23 cellular contexts compared by ENCODE assay signal in genomic region chr15:68235022-68235421, GRCh38.
"Had no signal": no experiment of that assay in that cellular context is flagged by ENCODE, and none has a peak within 500 bp of the region (broad histone marks: within the 10 kb centered on the region; RNA-seq: fewer than 3 reads in every experiment).

No MANE protein-coding gene starts in this region.

- H3K4me3 ChIP-seq: colonic mucosa, dorsolateral prefrontal cortex, left ventricle myocardium inferior, ovary, psoas muscle, upper lobe of left lung had no signal

- H3K36me3 Mint-ChIP-seq: natural killer cell, T-cell had no signal

- DNase-seq: activated CD4-positive, alpha-beta T cell treated with anti-CD3 and anti-CD28 coated beads, Interleukin-2, amount 50 U/mL, for 4 hours; activated CD8-positive, alpha-beta memory T cell treated with anti-CD3 and anti-CD28 coated beads, Interleukin-2, amount 50 U/mL, for 48 hours; activated naive CD4-positive, alpha-beta T cell treated with Interleukin-2 at 50 U/mL for 16 hours; activated naive CD8-positive, alpha-beta T cell treated with anti-CD3 and anti-CD28 coated beads for 36 hours; activated T-cell treated with anti-CD3 and anti-CD28 coated beads, Interleukin-2, amount 50 U/mL, for 4 hours; colonic mucosa; dorsolateral prefrontal cortex; effector memory CD8-positive, alpha-beta T cell; kidney glomerular epithelial cell; left ventricle myocardium inferior; midbrain; natural killer cell; ovary; stimulated activated CD4-positive, alpha-beta T cell treated with anti-CD3 and anti-CD28 coated beads, Interleukin-12 subunit alpha, Interleukin-12 subunit beta, amount 100 ng/mL, for 4 hours; stimulated activated CD4-positive, alpha-beta T cell treated with anti-CD3 and anti-CD28 coated beads, Interleukin-4, amount 100 ng/mL, for 4 hours; stimulated activated naive CD8-positive, alpha-beta T cell treated with anti-CD3 and anti-CD28 coated beads, Interleukin-15, Interleukin-2, amounts not matched to agents 100 U/mL and 50 U/mL, for 24 hours; T-cell; upper lobe of left lung had no signal

- H3K27ac ChIP-seq: colonic mucosa, dorsolateral prefrontal cortex, left ventricle myocardium inferior, ovary, psoas muscle, upper lobe of left lung had no signal

- FAIRE-seq: astrocyte, endothelial cell of umbilical vein had no signal

- H3K9me3 ChIP-seq: colonic mucosa, left ventricle myocardium inferior, ovary, psoas muscle, upper lobe of left lung had no signal

- ATAC-seq: activated T-cell treated with anti-CD3 and anti-CD28 coated beads, Interleukin-2, amount 50 U/mL, for 4 hours; effector memory CD8-positive, alpha-beta T cell; natural killer cell; psoas muscle; right cardiac atrium; stimulated activated naive CD8-positive, alpha-beta T cell treated with anti-CD3 and anti-CD28 coated beads, Interleukin-15, Interleukin-2, amounts not matched to agents 100 U/mL and 50 U/mL, for 24 hours; T-cell had no signal

- H3K4me1 ChIP-seq: psoas muscle had no signal

- H3K27me3 Mint-ChIP-seq: activated naive CD8-positive, alpha-beta T cell treated with anti-CD3 and anti-CD28 coated beads for 36 hours had no signal

- H3K27ac Mint-ChIP-seq: activated naive CD8-positive, alpha-beta T cell treated with anti-CD3 and anti-CD28 coated beads for 36 hours; effector memory CD8-positive, alpha-beta T cell; natural killer cell; T-cell; T-helper 2 cell treated with Interferon-gamma antibody and Interleukin-4, amounts not matched to agents 5 μg/mL and 100 μg/mL, for 36 hours had no signal

- H3K36me3 ChIP-seq: colonic mucosa, left ventricle myocardium inferior, ovary, upper lobe of left lung had no signal

- H3K4me3 Mint-ChIP-seq: activated naive CD8-positive, alpha-beta T cell treated with anti-CD3 and anti-CD28 coated beads for 36 hours; activated T-cell treated with anti-CD3 and anti-CD28 coated beads, Interleukin-2, amount 50 U/mL, for 4 hours; effector memory CD8-positive, alpha-beta T cell; natural killer cell; T-cell; T-helper 2 cell treated with Interferon-gamma antibody and Interleukin-4, amounts not matched to agents 5 μg/mL and 100 μg/mL, for 36 hours had no signal

- H3K9me3 Mint-ChIP-seq: activated naive CD8-positive, alpha-beta T cell treated with anti-CD3 and anti-CD28 coated beads for 36 hours; activated T-cell treated with anti-CD3 and anti-CD28 coated beads, Interleukin-2, amount 50 U/mL, for 4 hours; effector memory CD8-positive, alpha-beta T cell; natural killer cell; T-cell; T-helper 2 cell treated with Interferon-gamma antibody and Interleukin-4, amounts not matched to agents 5 μg/mL and 100 μg/mL, for 36 hours had no signal

- H3K27me3 ChIP-seq: colonic mucosa, dorsolateral prefrontal cortex, ovary, upper lobe of left lung had no signal
